In genomic region chr7:64559206-64559605, GRCh38 we compare ENCODE assay signal across 11 cellular contexts. TPM values are rescaled to one million over a fixed set of nuclear protein-coding genes. Genes with fewer than 3 reads are reported as not detected.
DNase-seq lines count a peak whose midpoint lies in the region; ATAC-seq, FAIRE-seq and TF ChIP-seq lines count a peak whose summit lies in the region.
"Had no signal": no experiment of that assay in that cellular context is flagged by ENCODE, and none has a peak within 500 bp of the region (broad histone marks: within the 10 kb centered on the region; RNA-seq: fewer than 3 reads in every experiment).

No MANE protein-coding gene starts in this region.

- H3K4me3 Mint-ChIP-seq in activated CD8-positive, alpha-beta memory T cell treated with anti-CD3 and anti-CD28 coated beads, Interleukin-2, amount 10 ng/mL, durations not matched to agents 7 days and 5 days = no peak overlapping the region
- H3K4me3 Mint-ChIP-seq: dendritic cell treated with granulocyte-macrophage colony-stimulating factor and Interleukin-4, amounts not matched to agents 40 ng/mL and 50 ng/mL, for 4 days had no signal

- intact Hi-C loops in sigmoid colon (cut with DNase I) = no loop called here

- WGBS in gastroesophageal sphincter (ENCODE audit: low coverage in 1 of 2), 2 donors = 44 to 46% methylated on average over 5 of the region's 5 CpGs
- WGBS in sigmoid colon, 2 donors = 83 to 84% methylated on average over 5 of the region's 5 CpGs

- CTCF ChIA-PET in activated CD8-positive, alpha-beta memory T cell treated with anti-CD3 and anti-CD28 coated beads, Interleukin-2, amount 10 ng/mL, durations not matched to agents 7 days and 5 days (lab: Charles Lee) = no interaction called here

- no peaks in the 10 kb centered on the region for H3K27me3 Mint-ChIP-seq in activated CD8-positive, alpha-beta memory T cell treated with anti-CD3 and anti-CD28 coated beads, Interleukin-2, amount 10 ng/mL, durations not matched to agents 7 days and 5 days

- no peak overlapping the region for H3K27ac Mint-ChIP-seq in activated CD8-positive, alpha-beta memory T cell treated with anti-CD3 and anti-CD28 coated beads, Interleukin-2, amount 10 ng/mL, durations not matched to agents 7 days and 5 days
- H3K27ac Mint-ChIP-seq: dendritic cell treated with granulocyte-macrophage colony-stimulating factor and Interleukin-4, amounts not matched to agents 40 ng/mL and 50 ng/mL, for 4 days had no signal

- no peak for FAIRE-seq in frontal cortex (lab: Jason Lieb, UNC)

- DNase-seq in DMS53 (lab: John Stamatoyannopoulos, UW) (peak; percentile 91), RWPE2 (ENCODE audit: low spot score) (no peak), sigmoid colon (no peak), frontal cortex (ENCODE audit: low spot score in 2 of 2) (no peak)
- DNase-seq in activated CD8-positive, alpha-beta memory T cell treated with anti-CD3 and anti-CD28 coated beads, Interleukin-2, amount 10 ng/mL, durations not matched to agents 7 days and 5 days = no peak
- DNase-seq: DMS79 treated with DMSO at 0.1 percent for 48 hours, NCI-H1417 had no signal

- H3K9me3 Mint-ChIP-seq in activated CD8-positive, alpha-beta memory T cell treated with anti-CD3 and anti-CD28 coated beads, Interleukin-2, amount 10 ng/mL, durations not matched to agents 7 days and 5 days (ENCODE audit: low read depth) = peaks cover 12% of the 10 kb centered on the region

- TF ChIP-seq POLR2A in gastroesophageal sphincter (IDR thresholded peaks at IDR 0.05) = no peak
- no peak for TF ChIP-seq POLR2A in sigmoid colon (IDR thresholded peaks at IDR 0.05)

- ATAC-seq in RWPE2 (ENCODE audit: low read depth) = no peak
- ATAC-seq in gastroesophageal sphincter = no peak
- ATAC-seq in HG02798 (IDR thresholded peaks at IDR 0.05; ENCODE audit: poor library complexity, unreplicated experiment) = no peak
- no peak for ATAC-seq in HG02840 (IDR thresholded peaks at IDR 0.05; ENCODE audit: low FRiP score, unreplicated experiment)
- ATAC-seq in activated CD8-positive, alpha-beta memory T cell treated with anti-CD3 and anti-CD28 coated beads, Interleukin-2, amount 10 ng/mL, durations not matched to agents 7 days and 5 days = no peak

- H3K4me1 ChIP-seq in RWPE2 (ENCODE audit: insufficient read depth, poor library complexity, severe bottlenecking) = peaks cover 13% of the 10 kb centered on the region
- H3K4me1 ChIP-seq in gastroesophageal sphincter = peaks cover 0 to 58% (median 22%) of the 10 kb centered on the region in 3 donors
- H3K4me1 ChIP-seq in sigmoid colon = peaks cover 0 to 37% (median 30%) of the 10 kb centered on the region in 4 donors

- H3K9me3 ChIP-seq in RWPE2 (ENCODE audit: severe bottlenecking) (peaks cover 9% of the 10 kb centered on the region), gastroesophageal sphincter (no peaks in the 10 kb centered on the region), sigmoid colon (no peaks in the 10 kb centered on the region)

- peaks cover 75% of the 10 kb centered on the region for H3K36me3 Mint-ChIP-seq in activated CD8-positive, alpha-beta memory T cell treated with anti-CD3 and anti-CD28 coated beads, Interleukin-2, amount 10 ng/mL, durations not matched to agents 7 days and 5 days

- H3K4me1 Mint-ChIP-seq in activated CD8-positive, alpha-beta memory T cell treated with anti-CD3 and anti-CD28 coated beads, Interleukin-2, amount 10 ng/mL, durations not matched to agents 7 days and 5 days = peaks cover 16% of the 10 kb centered on the region

- H3K36me3 ChIP-seq in RWPE2 (ENCODE audit: low read depth) = peaks cover 44% of the 10 kb centered on the region
- peaks cover 0 to 6% of the 10 kb centered on the region in 2 donors for H3K36me3 ChIP-seq in gastroesophageal sphincter
- peaks cover 0 to 3% (median 0%) of the 10 kb centered on the region in 4 donors for H3K36me3 ChIP-seq in sigmoid colon

- H3K27me3 ChIP-seq in RWPE2 (ENCODE audit: insufficient read depth, poor library complexity, severe bottlenecking) (no peaks in the 10 kb centered on the region), gastroesophageal sphincter (no peaks in the 10 kb centered on the region), sigmoid colon (no peaks in the 10 kb centered on the region)

- H3K27ac ChIP-seq in RWPE2 (ENCODE audit: poor library complexity, severe bottlenecking) = peak overlapping the region; percentile 46
- peak overlapping the region; percentile 68 to 77 (median 72) for H3K27ac ChIP-seq in gastroesophageal sphincter
- H3K27ac ChIP-seq in sigmoid colon = peak overlapping the region; percentile 51 to 72 (median 54)

- TF ChIP-seq CTCF in RWPE2 (IDR thresholded peaks at IDR 0.05; ENCODE audit: poor library complexity, severe bottlenecking) = no peak
- TF ChIP-seq CTCF in gastroesophageal sphincter (IDR thresholded peaks at IDR 0.05) = no peak
- no peak for TF ChIP-seq CTCF in sigmoid colon (IDR thresholded peaks at IDR 0.05)

- no peak for TF ChIP-seq EP300 in gastroesophageal sphincter (IDR thresholded peaks at IDR 0.05)
- no peak for TF ChIP-seq EP300 in sigmoid colon (IDR thresholded peaks at IDR 0.05)

- H3K4me3 ChIP-seq in RWPE2 (ENCODE audit: severe bottlenecking) = no peak overlapping the region
- peak overlapping the region in 1 of 2 donors; percentile 13 for H3K4me3 ChIP-seq in gastroesophageal sphincter
- H3K4me3 ChIP-seq in sigmoid colon = no peak overlapping the region

RNA-seq across cellular contexts. Expression of gene ZNF680, which starts 3.7 kb away (rescaled TPM):
- total RNA-seq in gastroesophageal sphincter (10 to 100 TPM in 1 of 4 donors, 1 to 10 TPM in 3; 6.8 to 18.5 (median 9.7) TPM), sigmoid colon (10 to 100 TPM in 3 of 4 donors, 1 to 10 TPM in 1; 9.8 to 28.0 (median 16.7) TPM), frontal cortex (59.1 TPM)
- polyA plus RNA-seq in sigmoid colon = 1 to 10 TPM; 2.4 to 3.5 (median 3.3) TPM
- total RNA-seq in activated CD8-positive, alpha-beta memory T cell treated with anti-CD3 and anti-CD28 coated beads, Interleukin-2, amount 10 ng/mL, durations not matched to agents 7 days and 5 days = 10 to 100 TPM; 11.9 to 22.4 TPM
